In genomic region chr4:119593698-119594097, GRCh38 we compare ENCODE assay signal across 27 cellular contexts.
"Had no signal": no experiment of that assay in that cellular context is flagged by ENCODE, and none has a peak within 500 bp of the region (broad histone marks: within the 10 kb centered on the region; RNA-seq: fewer than 3 reads in every experiment).

No MANE protein-coding gene starts in this region.

- H3K4me3 ChIP-seq: esophagus squamous epithelium had no signal

- H3K4me1 ChIP-seq: esophagus squamous epithelium had no signal

- H3K27me3 ChIP-seq: esophagus squamous epithelium had no signal

- H3K9me3 ChIP-seq: esophagus squamous epithelium had no signal

- H3K36me3 ChIP-seq: esophagus squamous epithelium, WERI-Rb-1 had no signal

- DNase-seq: activated B cell treated with CpG ODN at 0.5 μM for 24 hours; activated CD4-positive, alpha-beta T cell treated with anti-CD3 and anti-CD28 coated beads for 48 hours; activated CD4-positive, alpha-beta T cell treated with anti-CD3 and anti-CD28 coated beads, Interleukin-2, amount 50 U/mL, for 1 hour; activated CD4-positive, alpha-beta T cell treated with anti-CD3 and anti-CD28 coated beads, Interleukin-2, amount 50 U/mL, for 48 hours; activated CD8-positive, alpha-beta memory T cell treated with anti-CD3 and anti-CD28 coated beads for 24 hours; activated CD8-positive, alpha-beta T cell treated with anti-CD3 and anti-CD28 coated beads for 36 hours; activated effector memory CD4-positive, alpha-beta T cell treated with Interleukin-2 at 50 U/mL for 16 hours; activated gamma-delta T cell treated with Interleukin-2 at 50 U/mL for 16 hours; activated naive CD4-positive, alpha-beta T cell treated with anti-CD3 and anti-CD28 coated beads, Interleukin-2, amount 50 U/mL, for 16 hours; activated naive CD4-positive, alpha-beta T cell treated with Interleukin-2 at 50 U/mL for 16 hours; activated T-cell treated with anti-CD3 and anti-CD28 coated beads, Interleukin-2, amount 50 U/mL, for 4 hours; amniotic stem cell; anterior cingulate cortex; caudate nucleus; cortex of kidney; dermis blood vessel endothelial cell; effector CD4-positive, alpha-beta T cell; effector memory CD8-positive, alpha-beta T cell; erythroblast; esophagus squamous epithelium; foreskin melanocyte; head of caudate nucleus; T-helper 17 cell; T1000; WERI-Rb-1 had no signal

- ATAC-seq: activated CD4-positive, CD25-positive, alpha-beta regulatory T cell treated with anti-CD3 and anti-CD28 coated beads, Interleukin-2, amount 50 U/mL, for 24 hours; activated CD8-positive, alpha-beta T cell treated with anti-CD3 and anti-CD28 coated beads for 36 hours; activated T-cell treated with anti-CD3 and anti-CD28 coated beads, Interleukin-2, amount 50 U/mL, for 4 hours; activated T-helper 17 cell treated with anti-CD3 and anti-CD28 coated beads, Interleukin-2, amount 50 U/mL, for 72 hours; effector memory CD8-positive, alpha-beta T cell; T-helper 17 cell had no signal

- H3K27ac ChIP-seq: esophagus squamous epithelium, WERI-Rb-1 had no signal
